In the genomic region with DNA sequence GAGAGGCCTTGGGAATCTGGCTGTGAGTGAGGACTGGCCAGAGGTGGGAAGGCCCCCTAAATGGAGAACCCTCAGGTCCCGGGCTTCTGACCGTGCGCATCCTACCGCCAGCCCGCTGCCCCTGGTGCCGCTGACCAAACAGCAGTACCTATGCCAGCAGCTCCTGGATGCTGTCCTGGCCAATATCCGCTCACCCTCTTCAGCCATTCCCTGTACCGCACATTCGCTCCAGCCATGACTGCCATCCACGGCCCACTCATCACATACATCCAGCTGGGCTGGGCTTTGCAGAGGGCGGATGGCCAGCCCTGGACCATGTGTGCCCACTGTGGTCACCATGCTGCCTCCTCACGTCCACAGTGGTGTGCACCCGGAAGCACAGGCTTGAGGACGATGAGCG, we compare ENCODE assay signal across 14 cellular contexts. TPM values are rescaled to one million over a fixed set of nuclear protein-coding genes. Genes with fewer than 3 reads are reported as not detected.
DNase-seq lines count a peak whose midpoint lies in the region; ATAC-seq and TF ChIP-seq lines count a peak whose summit lies in the region.
"Not testable (repeated sequence)": the region's sequence is repeated elsewhere in the genome, so short reads cannot be mapped to it uniquely, and the experiment has no call there.
"Had no signal": no experiment of that assay in that cellular context is flagged by ENCODE, and none has a peak within 500 bp of the region (broad histone marks: within the 10 kb centered on the region; RNA-seq: fewer than 3 reads in every experiment).

No MANE protein-coding gene starts in this region.

- H3K4me3 ChIP-seq in naive thymus-derived CD4-positive, alpha-beta T cell (ENCODE audit: low read length); sigmoid colon: not testable (repeated sequence)

- not testable (repeated sequence) for TF ChIP-seq CTCF in sigmoid colon (IDR thresholded peaks at IDR 0.05); type B pancreatic cell (conservative IDR thresholded peaks at IDR 0.05)

- TF ChIP-seq POLR2A in sigmoid colon (IDR thresholded peaks at IDR 0.05): not testable (repeated sequence)

- H3K4me3 Mint-ChIP-seq in activated naive CD8-positive, alpha-beta T cell treated with anti-CD3 and anti-CD28 coated beads, Interleukin-2, amount 50 U/mL, for 24 hours; naive thymus-derived CD4-positive, alpha-beta T cell; type B pancreatic cell: not testable (repeated sequence)

- POLR2A ChIA-PET in naive thymus-derived CD4-positive, alpha-beta T cell (lab: Charles Lee): not testable (repeated sequence)

- not testable (repeated sequence) for H3K36me3 Mint-ChIP-seq in activated naive CD8-positive, alpha-beta T cell treated with anti-CD3 and anti-CD28 coated beads, Interleukin-2, amount 50 U/mL, for 24 hours (ENCODE audit: low read depth); naive thymus-derived CD4-positive, alpha-beta T cell; type B pancreatic cell

- H3K4me1 ChIP-seq in naive thymus-derived CD4-positive, alpha-beta T cell (ENCODE audit: control insufficient read depth in 2 of 2, insufficient read depth in 2 of 2, low read length in 2 of 2); sigmoid colon: not testable (repeated sequence)

- DNase-seq in activated naive CD8-positive, alpha-beta T cell treated with anti-CD3 and anti-CD28 coated beads, Interleukin-2, amount 50 U/mL, for 24 hours: not testable (repeated sequence)
- DNase-seq in cardiac septum (ENCODE audit: low spot score): peak; percentile 74
- peak; percentile 40 for DNase-seq in left lobe of liver (ENCODE audit: low spot score)
- DNase-seq in naive thymus-derived CD4-positive, alpha-beta T cell: peak in 1 of 9 donors; percentile 6
- DNase-seq in sigmoid colon: peak; percentile 26
- peak; percentile 66 for DNase-seq in type B pancreatic cell (ENCODE audit: extremely low spot score, unreplicated experiment)

- CTCF ChIA-PET in naive thymus-derived CD4-positive, alpha-beta T cell (lab: Charles Lee): not testable (repeated sequence)

- not testable (repeated sequence) for H3K9me3 Mint-ChIP-seq in activated naive CD8-positive, alpha-beta T cell treated with anti-CD3 and anti-CD28 coated beads, Interleukin-2, amount 50 U/mL, for 24 hours; naive thymus-derived CD4-positive, alpha-beta T cell; type B pancreatic cell

- H3K27me3 Mint-ChIP-seq in activated naive CD8-positive, alpha-beta T cell treated with anti-CD3 and anti-CD28 coated beads, Interleukin-2, amount 50 U/mL, for 24 hours; naive thymus-derived CD4-positive, alpha-beta T cell; type B pancreatic cell: not testable (repeated sequence)

- H3K4me1 Mint-ChIP-seq in activated naive CD8-positive, alpha-beta T cell treated with anti-CD3 and anti-CD28 coated beads, Interleukin-2, amount 50 U/mL, for 24 hours; naive thymus-derived CD4-positive, alpha-beta T cell; type B pancreatic cell (ENCODE audit: unreplicated experiment): not testable (repeated sequence)

- ATAC-seq in SK-N-SH treated with all-trans-retinoic acid at 6 μM for 48 hours (peak; percentile 11; the same call in 1 of the 3 replicates), left lobe of liver (peak; percentile 39)
- peak; percentile 34 for ATAC-seq in activated naive CD8-positive, alpha-beta T cell treated with anti-CD3 and anti-CD28 coated beads, Interleukin-2, amount 50 U/mL, for 24 hours
- peak; percentile 37 for ATAC-seq in naive thymus-derived CD4-positive, alpha-beta T cell

- not testable (repeated sequence) for H3K27ac Mint-ChIP-seq in activated naive CD8-positive, alpha-beta T cell treated with anti-CD3 and anti-CD28 coated beads, Interleukin-2, amount 50 U/mL, for 24 hours; naive thymus-derived CD4-positive, alpha-beta T cell; type B pancreatic cell

- not testable (repeated sequence) for H3K27me3 ChIP-seq in naive thymus-derived CD4-positive, alpha-beta T cell (ENCODE audit: control insufficient read depth in 2 of 2, insufficient read depth in 2 of 2, low read length in 2 of 2); sigmoid colon

- H3K36me3 ChIP-seq in naive thymus-derived CD4-positive, alpha-beta T cell (ENCODE audit: control insufficient read depth in 2 of 3, insufficient read depth in 3 of 3, low read length in 3 of 3); sigmoid colon: not testable (repeated sequence)

- H3K27ac ChIP-seq in naive thymus-derived CD4-positive, alpha-beta T cell (ENCODE audit: low read depth, low read length); sigmoid colon: not testable (repeated sequence)

- intact Hi-C loops in cardiac septum (cut with DNase I); naive thymus-derived CD4-positive, alpha-beta T cell (cut with micrococcal nuclease); sigmoid colon (cut with DNase I): not testable (repeated sequence)

- WGBS in sigmoid colon, 2 donors: 92 to 95% methylated on average over 9 to 10 of the region's 15 CpGs

- TF ChIP-seq EP300 in sigmoid colon (IDR thresholded peaks at IDR 0.05): not testable (repeated sequence)

- H3K9me3 ChIP-seq in naive thymus-derived CD4-positive, alpha-beta T cell (ENCODE audit: control insufficient read depth in 2 of 3, low read length in 3 of 3); sigmoid colon: not testable (repeated sequence)

RNA-seq across cellular contexts. Expression of a gene that starts 53.1 kb away (rescaled TPM):
- total RNA-seq in cardiac septum: not detected
- total RNA-seq in left lobe of liver: not detected
- not detected for total RNA-seq in naive thymus-derived CD4-positive, alpha-beta T cell
- not detected for polyA plus RNA-seq in naive thymus-derived CD4-positive, alpha-beta T cell
- total RNA-seq in sigmoid colon: not detected
- polyA plus RNA-seq in sigmoid colon: under 1 TPM in 1 of 3 donors, not detected in 2; 0.04 TPM
- not detected in 2 replicates for total RNA-seq in type B pancreatic cell (ENCODE audit: low replicate concordance)
- total RNA-seq: B cell, GM23248, H9, HFFc6, LHCN-M2 had no signal
- polyA plus RNA-seq: A549, CD14-positive monocyte, GM23248 had no signal
